In the genomic region with DNA sequence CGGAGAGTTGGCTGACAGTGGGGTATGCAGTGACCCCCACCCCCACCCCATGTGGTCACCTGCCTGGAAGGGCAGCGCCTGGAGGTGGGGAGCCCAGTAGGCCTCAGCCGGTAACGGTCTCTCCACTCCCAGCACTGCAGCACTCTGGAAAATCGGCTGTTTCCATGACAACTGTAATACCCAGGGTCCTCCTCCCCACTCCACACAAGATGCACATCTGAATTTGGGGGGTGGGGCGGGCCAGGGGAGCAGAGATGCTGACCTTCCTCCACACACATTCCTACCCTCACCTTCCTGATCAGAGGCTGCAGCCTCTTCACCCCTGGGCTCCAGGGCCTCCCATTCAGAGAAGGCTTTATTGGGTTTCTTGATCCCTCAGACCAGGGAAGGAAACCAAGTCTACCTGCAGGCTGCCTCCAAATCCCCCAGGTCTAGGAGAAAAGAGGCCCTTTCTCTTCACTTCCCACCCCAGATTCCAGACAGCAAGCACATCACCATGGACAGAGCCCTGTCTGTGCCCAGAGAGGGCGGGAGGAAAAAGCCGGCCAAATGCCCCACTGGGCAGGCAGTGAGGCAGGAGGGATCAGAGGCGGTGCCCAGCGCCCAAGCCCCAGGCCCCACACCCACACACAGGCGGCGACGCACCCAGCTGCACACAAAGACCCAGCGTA, we compare ENCODE assay signal across 19 cellular contexts. TPM values are rescaled to one million over a fixed set of nuclear protein-coding genes. Genes with fewer than 3 reads are reported as not detected.
A peak's percentile ranks its signal among the peaks of the same experiment; 100 is the strongest.
DNase-seq lines count a peak whose midpoint lies in the region; FAIRE-seq and TF ChIP-seq lines count a peak whose summit lies in the region.
"Had no signal": no experiment of that assay in that cellular context is flagged by ENCODE, and none has a peak within 500 bp of the region (broad histone marks: within the 10 kb centered on the region; RNA-seq: fewer than 3 reads in every experiment).

No MANE protein-coding gene starts in this region.

- H4K20me1 ChIP-seq in H1 (replicated peaks in 1 of 2; ENCODE audit: control insufficient read depth in 1 of 2, insufficient read depth in 2 of 2, low read length in 2 of 2): peaks cover 2 to 12% of the 10 kb centered on the region in 2 experiments

- no peaks in the 10 kb centered on the region; a peak in 1 of 4 replicates for H3K9me3 ChIP-seq in H1 (ENCODE audit: insufficient read depth in 2 of 2, low read depth in 1 of 2, low read length in 1 of 2)
- H3K9me3 ChIP-seq: adrenal gland, Caco-2 had no signal

- H3K9me3 Mint-ChIP-seq in type B pancreatic cell (no peaks in the 10 kb centered on the region), osteocyte (ENCODE audit: unreplicated experiment) (no peaks in the 10 kb centered on the region)

- H3K4me1 ChIP-seq in H1 (replicated peaks in 1 of 4; ENCODE audit: control insufficient read depth in 3 of 4, insufficient read depth in 4 of 4, low read length in 3 of 4): peaks cover 0 to 19% (median 13%) of the 10 kb centered on the region in 4 experiments; a peak in 6 of 7 replicates
- H3K4me1 ChIP-seq: adrenal gland, Caco-2 had no signal

- H4K5ac ChIP-seq in H1 (ENCODE audit: insufficient read length, low read depth, low read length): no peak overlapping the region

- H2BK15ac ChIP-seq in H1 (ENCODE audit: low read length): no peak overlapping the region

- no peak for TF ChIP-seq EP300 in H1 (IDR thresholded peaks at IDR 0.05; ENCODE audit: borderline replicate concordance in 1 of 2, low read depth in 2 of 2, low read length in 2 of 2)

- H3K27ac Mint-ChIP-seq in type B pancreatic cell (no peak overlapping the region), osteocyte (ENCODE audit: unreplicated experiment) (no peak overlapping the region)
- H3K27ac Mint-ChIP-seq: activated CD8-positive, alpha-beta memory T cell treated with anti-CD3 and anti-CD28 coated beads, Interleukin-2, amount 10 ng/mL, durations not matched to agents 7 days and 5 days had no signal

- H2BK5ac ChIP-seq in H1 (ENCODE audit: low read depth, low read length): no peak overlapping the region

- H3K4me3 ChIP-seq in H1 (ENCODE audit: extremely low read depth in 1 of 4, insufficient read depth in 2 of 4, low read depth in 3 of 4, low read length in 4 of 4): peak overlapping the region; percentile 46 to 71 (median 51)

- H3K27me3 ChIP-seq in H1 (replicated peaks in 1 of 4; ENCODE audit: control insufficient read depth in 3 of 4, extremely low read depth in 1 of 4, insufficient read depth in 3 of 4, low read length in 3 of 4): peaks cover 32 to 58% (median 46%) of the 10 kb centered on the region in 4 experiments

- H3K18ac ChIP-seq in H1 (ENCODE audit: extremely low read depth, low read length): no peak overlapping the region; the same call in 1 of the 2 replicates

- no peak overlapping the region for H2BK20ac ChIP-seq in H1 (ENCODE audit: low read length)

- TF ChIP-seq POLR2A in H1 (IDR thresholded peaks at IDR 0.05; ENCODE audit: control extremely low read depth in 1 of 2, low read depth in 2 of 2, low read length in 2 of 2): no peak

- no peak overlapping the region for H3K14ac ChIP-seq in H1 (ENCODE audit: insufficient read length)

- peaks cover 14% of the 10 kb centered on the region; the same call in 1 of the 2 replicates for H3K23me2 ChIP-seq in H1 (ENCODE audit: low read depth, low read length)

- H3K4ac ChIP-seq in H1 (replicated peaks; ENCODE audit: insufficient read length, low read depth, low read length): no peak overlapping the region

- H3K4me2 ChIP-seq in H1 (ENCODE audit: insufficient read depth in 1 of 2, low read depth in 2 of 2, low read length in 2 of 2): peak overlapping the region; percentile 84 to 99

- FAIRE-seq in H1 (lab: Jason Lieb, UNC): no peak

- POLR2A ChIA-PET in H1 (lab: Charles Lee; ENCODE audit: partially characterized antibody): interaction anchor here (0.8 kb wide), 1 partner anchor 73 kb away, joined by 3 read pairs; no protein-coding TSS in a partner anchor

- H2AK5ac ChIP-seq in H1 (ENCODE audit: low read depth, low read length): no peak overlapping the region

- no peak overlapping the region for H2BK12ac ChIP-seq in H1 (ENCODE audit: low read depth, low read length)

- no peak overlapping the region for H3K23ac ChIP-seq in H1 (ENCODE audit: insufficient read length)

- no peak overlapping the region for H4K8ac ChIP-seq in H1 (ENCODE audit: extremely low read depth, insufficient read depth, low read length)

- no peak overlapping the region for H2AFZ ChIP-seq in H1 (ENCODE audit: low read length)

- H3K4me1 Mint-ChIP-seq in type B pancreatic cell (ENCODE audit: unreplicated experiment) (peaks cover 8% of the 10 kb centered on the region), osteocyte (ENCODE audit: unreplicated experiment) (peaks cover 4% of the 10 kb centered on the region)

- H4K91ac ChIP-seq in H1 (replicated peaks; ENCODE audit: insufficient read length, low read length): peak overlapping the region; percentile 82

- TF ChIP-seq CTCF in H1 (IDR thresholded peaks at IDR 0.05; ENCODE audit: control extremely low read depth in 1 of 3, insufficient read depth in 1 of 3, low read depth in 1 of 3, low read length in 3 of 3) (no peak), type B pancreatic cell (conservative IDR thresholded peaks at IDR 0.05) (no peak), osteocyte (IDR thresholded peaks at IDR 0.05) (no peak)

- CTCF ChIA-PET in H1 (lab: Charles Lee; ENCODE audit: partially characterized antibody): interaction anchor here (0.6 to 12.7 kb wide), 4 partner anchors 13 to 206 kb away, joined by 3 to 188 read pairs (median 23); no protein-coding TSS in a partner anchor

- 0 out of 7 replicates have a peak overlapping the region, but pooled peaks of 1 of the 4 experiments have one; percentile 13 for H3K9ac ChIP-seq in H1 (replicated peaks in 1 of 4; ENCODE audit: extremely low read depth in 1 of 4, low read depth in 3 of 4, low read length in 3 of 4)

- H3K56ac ChIP-seq in H1 (replicated peaks; ENCODE audit: insufficient read length, low read depth, low read length): no peak overlapping the region

- H3K27ac ChIP-seq in H1 (ENCODE audit: low read depth, low read length): no peak overlapping the region
- H3K27ac ChIP-seq: skin epidermis had no signal

- H3K79me2 ChIP-seq in H1 (ENCODE audit: control insufficient read depth in 1 of 2, insufficient read depth in 2 of 2, low read length in 2 of 2): no peaks in the 10 kb centered on the region

- H3K36me3 Mint-ChIP-seq in type B pancreatic cell (no peaks in the 10 kb centered on the region), osteocyte (ENCODE audit: unreplicated experiment) (no peaks in the 10 kb centered on the region)
- H3K36me3 Mint-ChIP-seq: activated CD8-positive, alpha-beta memory T cell treated with anti-CD3 and anti-CD28 coated beads, Interleukin-2, amount 10 ng/mL, durations not matched to agents 7 days and 5 days had no signal

- peaks cover 0 to 6% (median 0%) of the 10 kb centered on the region in 4 experiments; a peak in 1 of 8 replicates for H3K36me3 ChIP-seq in H1 (ENCODE audit: control insufficient read depth in 2 of 4, insufficient read depth in 4 of 4, low read length in 3 of 4)
- H3K36me3 ChIP-seq: adrenal gland had no signal

- WGBS in H1 (ENCODE audit: extremely low coverage in 1 of 2, insufficient coverage in 1 of 2, insufficient read length in 1 of 2, insufficient replicate concordance in 2 of 2, low coverage in 1 of 2, low lambda C conversion rate in 2 of 2, missing lambda C conversion rate in 1 of 2), 2 experiments: 41% methylated on average over 11 of the region's 14 CpGs; no CpG with 5 or more reads in 1 of the 2 experiments

- no peaks in the 10 kb centered on the region for H3K79me1 ChIP-seq in H1 (ENCODE audit: low read depth, low read length)

- H3K27me3 Mint-ChIP-seq in type B pancreatic cell: peaks cover 34% of the 10 kb centered on the region
- H3K27me3 Mint-ChIP-seq in osteocyte (ENCODE audit: unreplicated experiment): peaks cover 21% of the 10 kb centered on the region
- H3K27me3 Mint-ChIP-seq: activated CD8-positive, alpha-beta memory T cell treated with anti-CD3 and anti-CD28 coated beads, Interleukin-2, amount 10 ng/mL, durations not matched to agents 7 days and 5 days had no signal

- H3K4me3 Mint-ChIP-seq in type B pancreatic cell (peak overlapping the region; percentile 54), osteocyte (ENCODE audit: unreplicated experiment) (no peak overlapping the region)
- H3K4me3 Mint-ChIP-seq: activated CD8-positive, alpha-beta memory T cell treated with anti-CD3 and anti-CD28 coated beads, Interleukin-2, amount 10 ng/mL, durations not matched to agents 7 days and 5 days had no signal

- H2BK120ac ChIP-seq in H1 (replicated peaks; ENCODE audit: low read depth, low read length): no peak overlapping the region

- no peak for TF ChIP-seq RAD21 in H1 (IDR thresholded peaks at IDR 0.05 in 1 of 2, conservative IDR thresholded peaks at IDR 0.05 in 1 of 2; ENCODE audit: low read depth in 2 of 2, low read length in 2 of 2)

- peak; percentile 22 for DNase-seq in DMS79 treated with DMSO at 0.1 percent for 48 hours (lab: John Stamatoyannopoulos, UW)
- DNase-seq in DMS79 (lab: John Stamatoyannopoulos, UW): no peak
- DNase-seq in H1 (ENCODE audit: low read depth in 1 of 2, low spot score in 2 of 2): no peak
- DNase-seq in midbrain (lab: John Stamatoyannopoulos, UW): peak; percentile 18
- DNase-seq in type B pancreatic cell (ENCODE audit: extremely low spot score, unreplicated experiment): no peak
- no peak for DNase-seq in EL
- no peak for DNase-seq in osteocyte (ENCODE audit: extremely low spot score, unreplicated experiment)
- DNase-seq in activated CD8-positive, alpha-beta memory T cell treated with anti-CD3 and anti-CD28 coated beads for 24 hours: no peak
- DNase-seq: 8988T; activated CD8-positive, alpha-beta memory T cell treated with anti-CD3 and anti-CD28 coated beads, Interleukin-2, amount 10 ng/mL, durations not matched to agents 7 days and 5 days; Caco-2; GOT3; NCI-H1105; NCI-H446 treated with DMSO at 0.1 percent for 48 hours had no signal

TF ChIP-seq in H1, 55 proteins besides CTCF, POLR2A, EP300 and RAD21:
- no peak for TF ChIP-seq TEAD4 (IDR thresholded peaks at IDR 0.05; ENCODE audit: low read depth, low read length)
- 0 out of 4 replicates have a peak, but pooled peaks of 1 of the 2 experiments have one; percentile 24 for TF ChIP-seq SIN3A (conservative IDR thresholded peaks at IDR 0.05 in 1 of 2, IDR thresholded peaks at IDR 0.05 in 1 of 2; ENCODE audit: low read depth in 1 of 2, low read length in 2 of 2)

RNA-seq across cellular contexts. Expression of a gene that starts 46.5 kb away (rescaled TPM):
- not detected in 2 replicates for total RNA-seq in H1 (2021; fragmentation: NEBNext Ultra II Directional; extraction: Animal tissue kit (Norgen Biotek cat#: 25700))
- not detected in 2 replicates for polyA plus RNA-seq in H1 (2011; rRNA removed)
- not detected for polyA plus RNA-seq in H1 (2011; cell fraction: cytosol; rRNA removed)
- polyA plus RNA-seq in H1 (2011; cell fraction: nucleus; rRNA removed): not detected
- polyA plus RNA-seq in H1 (2012, experiment 1 of 2): not detected in 4 replicates
- not detected for polyA plus RNA-seq in H1 (2012, experiment 2 of 2)
- not detected for polyA plus RNA-seq in H1 (2013, experiment 1 of 2)
- not detected for polyA plus RNA-seq in H1 (2013, experiment 2 of 2)
- not detected in 2 replicates for polyA minus RNA-seq in H1 (2011; rRNA and poly(A)+ RNA removed)
- not detected for polyA minus RNA-seq in H1 (2011; cell fraction: cytosol; rRNA and poly(A)+ RNA removed)
- polyA minus RNA-seq in H1 (2011; cell fraction: nucleus; rRNA and poly(A)+ RNA removed): not detected
- total RNA-seq in type B pancreatic cell (ENCODE audit: low replicate concordance) (not detected in 2 replicates), osteocyte (not detected in 2 replicates)
- total RNA-seq: activated CD8-positive, alpha-beta memory T cell treated with anti-CD3 and anti-CD28 coated beads, Interleukin-2, amount 10 ng/mL, durations not matched to agents 7 days and 5 days; adrenal gland; Caco-2; dermis microvascular lymphatic vessel endothelial cell; mucosa of gallbladder had no signal
- polyA plus RNA-seq: adrenal gland, thymus had no signal

Comparison
In these comparisons a context has a peak if more than half of its experiments do, and no peak if none do; other contexts are left out.
1. DNase-seq: peak in DMS79 treated with DMSO at 0.1 percent for 48 hours (single experiment) and midbrain (single experiment); none in DMS79 (single experiment), H1 (0 of 2), type B pancreatic cell (single experiment), EL (single experiment), osteocyte (single experiment) and activated CD8-positive, alpha-beta memory T cell treated with anti-CD3 and anti-CD28 coated beads for 24 hours (single experiment).